Comparison of ENCODE assay signal across 8 cellular contexts in the genomic region with DNA sequence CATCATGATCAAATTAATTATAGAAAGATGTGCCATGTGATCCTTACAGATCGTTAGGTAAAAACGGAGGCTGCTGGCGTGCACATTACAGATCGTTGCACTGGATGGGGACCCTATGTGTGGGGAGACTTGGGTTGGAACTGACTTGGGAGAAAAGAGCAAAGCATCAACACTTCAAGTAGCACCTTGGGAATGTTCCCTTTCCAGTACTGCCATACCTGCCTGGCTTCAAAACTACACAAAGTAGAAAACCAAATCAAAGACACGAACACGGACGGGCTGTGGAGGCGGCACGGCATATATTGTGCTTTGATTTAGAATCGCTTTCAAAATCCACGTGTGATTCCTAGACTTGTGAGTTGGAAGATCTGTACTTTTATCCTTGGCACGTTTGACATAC. TPM values are rescaled to one million over a fixed set of nuclear protein-coding genes. Genes with fewer than 3 reads are reported as not detected.
A peak's percentile ranks its signal among the peaks of the same experiment; 100 is the strongest.
DNase-seq lines count a peak whose midpoint lies in the region; ATAC-seq and TF ChIP-seq lines count a peak whose summit lies in the region.

No MANE protein-coding gene starts in this region.

- peak overlapping the region; percentile 82 for H3K4me2 ChIP-seq in GM23248 (ENCODE audit: unreplicated experiment)

- no peak for ATAC-seq in HG02840 (IDR thresholded peaks at IDR 0.05; ENCODE audit: low FRiP score, unreplicated experiment)
- no peak for ATAC-seq in GM19452 (IDR thresholded peaks at IDR 0.05; ENCODE audit: unreplicated experiment)

- DNase-seq in GM23248 (peak; percentile 24), RPMI8226 (peak; percentile 8), fibroblast of mammary gland (ENCODE audit: low read depth) (peak; percentile 2), skeletal muscle cell (ENCODE audit: low read depth) (no peak), germinal center (ENCODE audit: low spot score) (no peak)
- no peak for DNase-seq in activated effector memory CD4-positive, alpha-beta T cell treated with Interleukin-2 at 50 U/mL for 16 hours

- H3K4me3 ChIP-seq in GM23248 (peak overlapping the region; percentile 92), fibroblast of mammary gland (ENCODE audit: control insufficient read depth, low read depth, low read length) (peak overlapping the region; percentile 56), skeletal muscle cell (ENCODE audit: low read depth, low read length) (peak overlapping the region; percentile 62)

- H3K79me2 ChIP-seq in GM23248 (ENCODE audit: insufficient read depth) = peaks cover 77% of the 10 kb centered on the region

- peak overlapping the region; percentile 96 for H3K27ac ChIP-seq in GM23248

- peaks cover 40% of the 10 kb centered on the region for H3K4me1 ChIP-seq in GM23248 (ENCODE audit: insufficient read depth)

- H3K9me3 ChIP-seq in GM23248 (ENCODE audit: low read depth) = no peaks in the 10 kb centered on the region

- no peak for TF ChIP-seq CTCF in fibroblast of mammary gland (conservative IDR thresholded peaks at IDR 0.05; ENCODE audit: control insufficient read depth, insufficient read depth, low read depth, low read length)

- in situ Hi-C loops in GM23248 (cut with MboI) = no loop called here

- WGBS in GM23248 (ENCODE audit: low coverage in 1 of 2, low lambda C conversion rate in 2 of 2, missing lambda C conversion rate in 2 of 2), 2 experiments = 1 to 2% methylated on average over 12 of the region's 12 CpGs

- H3K36me3 ChIP-seq in GM23248 (ENCODE audit: low read depth) = no peaks in the 10 kb centered on the region

- H3F3A ChIP-seq in GM23248 (ENCODE audit: insufficient read depth) = peaks cover 26% of the 10 kb centered on the region; the same call in 1 of the 2 replicates

- no peaks in the 10 kb centered on the region for H4K20me1 ChIP-seq in GM23248 (ENCODE audit: insufficient read depth)

- H2AFZ ChIP-seq in GM23248 = peak overlapping the region; percentile 93

- H3K9me2 ChIP-seq in GM23248 (ENCODE audit: insufficient read depth) = no peaks in the 10 kb centered on the region

- H3K27me3 ChIP-seq in GM23248 (replicated peaks; ENCODE audit: insufficient read depth) = no peaks in the 10 kb centered on the region

- H3K9ac ChIP-seq in GM23248 = peak overlapping the region; percentile 97

RNA-seq across cellular contexts. Expression of gene CMC4, which starts 0.9 kb away (rescaled TPM):
- 11.8 and 19.7 TPM in 2 replicates for total RNA-seq in GM23248 (2014; rRNA removed; shearing (Covaris generic))
- polyA plus RNA-seq in GM23248 (2016; fragmentation: Nextera tagmentation; extraction: Ambion mirVana) = 20.1 and 20.2 TPM in 2 replicates

RNA-seq across cellular contexts. Expression of gene MTCP1, which starts 0.9 kb away (rescaled TPM):
- total RNA-seq in GM23248 (2014; rRNA removed; shearing (Covaris generic)) = 1.8 and 6.3 TPM in 2 replicates
- 23.5 and 25.8 TPM in 2 replicates for polyA plus RNA-seq in GM23248 (2016; fragmentation: Nextera tagmentation; extraction: Ambion mirVana)

RNA-seq across cellular contexts. Expression of gene BRCC3, which starts 1.3 kb away (rescaled TPM):
- total RNA-seq in GM23248 (2014; rRNA removed; shearing (Covaris generic)) = 8.1 and 10.4 TPM in 2 replicates
- polyA plus RNA-seq in GM23248 (2016; fragmentation: Nextera tagmentation; extraction: Ambion mirVana) = 27.1 and 27.7 TPM in 2 replicates

RNA-seq across cellular contexts. Expression of gene FUNDC2, which starts 43.4 kb away (rescaled TPM):
- 35.2 and 41.0 TPM in 2 replicates for total RNA-seq in GM23248 (2014; rRNA removed; shearing (Covaris generic))
- 84.9 and 86.9 TPM in 2 replicates for polyA plus RNA-seq in GM23248 (2016; fragmentation: Nextera tagmentation; extraction: Ambion mirVana)

RNA-seq across cellular contexts. Expression of gene F8, which starts 47.5 kb away (rescaled TPM):
- total RNA-seq in GM23248 (2014; rRNA removed; shearing (Covaris generic)) = 1.6 and 4.1 TPM in 2 replicates
- polyA plus RNA-seq in GM23248 (2016; fragmentation: Nextera tagmentation; extraction: Ambion mirVana) = 5.5 and 6.9 TPM in 2 replicates

Comparison
In these comparisons a context has a peak if more than half of its experiments do, and no peak if none do; other contexts are left out.
1. DNase-seq: peak in GM23248 (single experiment), RPMI8226 (single experiment) and fibroblast of mammary gland (single experiment); none in skeletal muscle cell (single experiment), activated effector memory CD4-positive, alpha-beta T cell treated with Interleukin-2 at 50 U/mL for 16 hours (single experiment) and germinal center (single experiment).
2. Peak in every context shown above with its lines, with median percentiles within 50 percentile points of each other: H3K4me3 ChIP-seq.